8 cellular contexts compared by ENCODE assay signal in the genomic region with DNA sequence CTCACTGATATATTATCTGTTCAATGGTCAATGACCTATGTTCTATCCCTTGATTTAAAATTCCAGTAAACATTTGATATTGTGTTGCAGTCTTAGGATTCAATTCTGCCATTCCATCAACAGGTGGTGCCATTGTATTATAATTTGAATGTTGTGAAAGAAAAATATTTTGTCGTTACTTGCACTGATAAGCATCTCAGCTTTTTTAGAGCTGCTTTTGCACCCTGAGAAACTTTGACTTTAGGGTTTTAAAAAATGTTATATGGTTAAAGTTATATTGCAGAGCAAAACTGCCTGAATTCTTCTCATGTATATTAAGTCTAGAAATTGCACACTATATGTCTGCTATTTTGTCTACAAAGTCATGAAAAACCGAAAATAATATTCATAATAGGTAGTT. TPM values are rescaled to one million over a fixed set of nuclear protein-coding genes. Genes with fewer than 3 reads are reported as not detected.
DNase-seq lines count a peak whose midpoint lies in the region; ATAC-seq and TF ChIP-seq lines count a peak whose summit lies in the region.

No MANE protein-coding gene starts in this region.

- POLR2A ChIA-PET in SK-N-SH (lab: Yijun Ruan, JAX) = no interaction called here

- CTCF ChIA-PET in SK-N-SH (lab: Yijun Ruan, JAX) = interaction anchor here (0.6 to 3.1 kb wide), 5 partner anchors 10 to 642 kb away, joined by 3 to 16 read pairs (median 3); partner anchors contain the start of genes C1QL3 and MINDY3

- H3K9me3 ChIP-seq in SK-N-SH (no peaks in the 10 kb centered on the region), gastroesophageal sphincter (no peaks in the 10 kb centered on the region), tibial nerve (no peaks in the 10 kb centered on the region)

- H3K27ac ChIP-seq in SK-N-SH (ENCODE audit: low read depth in 2 of 2, low read length in 1 of 2) = no peak overlapping the region
- H3K27ac ChIP-seq in gastroesophageal sphincter = no peak overlapping the region
- no peak overlapping the region for H3K27ac ChIP-seq in tibial nerve

- H3F3A ChIP-seq in SK-N-SH (replicated peaks; ENCODE audit: insufficient read depth) = no peaks in the 10 kb centered on the region

- H3K9me2 ChIP-seq in SK-N-SH = no peaks in the 10 kb centered on the region

- no peak for TF ChIP-seq POLR2A in gastroesophageal sphincter (IDR thresholded peaks at IDR 0.05)
- TF ChIP-seq POLR2A in tibial nerve (IDR thresholded peaks at IDR 0.05) = no peak

- TF ChIP-seq CTCF in SK-N-SH (IDR thresholded peaks at IDR 0.05) = peak; percentile 87
- peak; percentile 18 to 50 (median 44) for TF ChIP-seq CTCF in gastroesophageal sphincter (IDR thresholded peaks at IDR 0.05)
- peak; percentile 34 to 60 (median 49) for TF ChIP-seq CTCF in tibial nerve (IDR thresholded peaks at IDR 0.05)

- no peak overlapping the region for H3K9ac ChIP-seq in SK-N-SH

- H3K4me1 ChIP-seq in SK-N-SH (ENCODE audit: control insufficient read depth in 1 of 2, insufficient read depth in 2 of 2, low read depth in 1 of 2, low read length in 1 of 2) (no peaks in the 10 kb centered on the region), gastroesophageal sphincter (no peaks in the 10 kb centered on the region), tibial nerve (no peaks in the 10 kb centered on the region)

- H3K27me3 ChIP-seq in SK-N-SH (ENCODE audit: insufficient read depth) = peaks cover 14% of the 10 kb centered on the region; the same call in 1 of the 2 replicates
- peaks cover 36% of the 10 kb centered on the region for H3K27me3 ChIP-seq in gastroesophageal sphincter
- H3K27me3 ChIP-seq in tibial nerve = peaks cover 0 to 16% of the 10 kb centered on the region in 2 donors

- no peak overlapping the region for H3K4me3 ChIP-seq in SK-N-SH (ENCODE audit: low read depth in 2 of 2, low read length in 1 of 2)
- no peak overlapping the region for H3K4me3 ChIP-seq in gastroesophageal sphincter
- H3K4me3 ChIP-seq in tibial nerve = no peak overlapping the region

- peak; percentile 77 for TF ChIP-seq RAD21 in SK-N-SH (IDR thresholded peaks at IDR 0.05; ENCODE audit: low read length)

- no peak for TF ChIP-seq EP300 in SK-N-SH (IDR thresholded peaks at IDR 0.05; ENCODE audit: borderline replicate concordance in 1 of 2, low read depth in 1 of 2, low read length in 1 of 2)
- TF ChIP-seq EP300 in gastroesophageal sphincter (IDR thresholded peaks at IDR 0.05) = no peak
- no peak for TF ChIP-seq EP300 in tibial nerve (IDR thresholded peaks at IDR 0.05)

- 4% methylated on average over 2 of the region's 2 CpGs for WGBS in SK-N-SH (ENCODE audit: low lambda C conversion rate)
- 37 to 40% methylated on average over 2 of the region's 2 CpGs for WGBS in gastroesophageal sphincter (ENCODE audit: low coverage in 1 of 2), 2 donors
- 32 to 33% methylated on average over 2 of the region's 2 CpGs for WGBS in tibial nerve, 2 donors

- peak overlapping the region; percentile 34; the same call in 1 of the 2 replicates for H3K4me2 ChIP-seq in SK-N-SH

- DNase-seq in DMS153 treated with DMSO at 0.1 percent for 48 hours (lab: John Stamatoyannopoulos, UW; ENCODE audit: unreplicated experiment) = peak; percentile 47
- DNase-seq in HT1080 (ENCODE audit: low read depth) = peak; percentile 18
- DNase-seq in SK-N-SH = peak; percentile 44
- DNase-seq in tibial nerve (ENCODE audit: low spot score in 2 of 2) = peak in 1 of 2 donors; percentile 7

- H3K36me3 ChIP-seq in SK-N-SH (replicated peaks in 1 of 2; ENCODE audit: control insufficient read depth in 1 of 2, insufficient read depth in 2 of 2, low read length in 1 of 2) (no peaks in the 10 kb centered on the region), gastroesophageal sphincter (no peaks in the 10 kb centered on the region), tibial nerve (no peaks in the 10 kb centered on the region)

- no peak overlapping the region; the same call in 1 of the 2 replicates for H2AFZ ChIP-seq in SK-N-SH (ENCODE audit: low read depth)

- no peaks in the 10 kb centered on the region for H3K79me2 ChIP-seq in SK-N-SH (ENCODE audit: insufficient read depth)

- ATAC-seq in gastroesophageal sphincter (no peak), HG03378 (IDR thresholded peaks at IDR 0.05; ENCODE audit: unreplicated experiment) (no peak), GM21526 (IDR thresholded peaks at IDR 0.05; ENCODE audit: low FRiP score, unreplicated experiment) (no peak), HG03175 (IDR thresholded peaks at IDR 0.05; ENCODE audit: unreplicated experiment) (no peak)

- H4K20me1 ChIP-seq in SK-N-SH (ENCODE audit: insufficient read depth) = no peaks in the 10 kb centered on the region

TF ChIP-seq in SK-N-SH, 30 proteins besides CTCF, POLR2A, EP300 and RAD21:
- TF ChIP-seq SMC3 (IDR thresholded peaks at IDR 0.05; ENCODE audit: low read depth, low read length) (peak; percentile 38; the same call in 1 of the 2 replicates), ELF1 (IDR thresholded peaks at IDR 0.05) (no peak), GATA2 (CRISPR knock-in tag; IDR thresholded peaks at IDR 0.05) (peak; percentile 21; the same call in 1 of the 2 replicates)

RNA-seq across cellular contexts. Expression of gene MINDY3, which starts 18.8 kb away (rescaled TPM):
- 15.4 and 17.4 TPM in 2 replicates for total RNA-seq in HT1080 (2014; rRNA removed; shearing (Covaris generic))
- polyA plus RNA-seq in HT1080 (2015; cell fraction: cytosol; rRNA removed) = 23.3 and 28.2 TPM in 2 replicates
- 47.6 and 48.4 TPM in 2 replicates for polyA plus RNA-seq in HT1080 (2015; cell fraction: nucleus; rRNA removed)
- polyA plus RNA-seq in SK-N-SH (2012; rRNA removed) = 9.5 and 12.8 TPM in 2 replicates
- polyA plus RNA-seq in SK-N-SH (2012; cell fraction: cytosol; rRNA removed) = 11.2 and 13.9 TPM in 2 replicates
- 8.8 and 25.7 TPM in 2 replicates for polyA plus RNA-seq in SK-N-SH (2012; cell fraction: nucleus; rRNA removed)
- total RNA-seq in gastroesophageal sphincter (10 to 100 TPM; 21.8 to 93.6 (median 36.7) TPM), tibial nerve (10 to 100 TPM; 25.3 to 33.2 (median 28.2) TPM)
